In genomic region chr15:68821898-68822380, GRCh38 we compare ENCODE assay signal across 8 cellular contexts. TPM values are rescaled to one million over a fixed set of nuclear protein-coding genes. Genes with fewer than 3 reads are reported as not detected.
DNase-seq lines count a peak whose midpoint lies in the region; ATAC-seq and TF ChIP-seq lines count a peak whose summit lies in the region.

No MANE protein-coding gene starts in this region.

- H3K9me3 ChIP-seq in trophoblast cell (ENCODE audit: insufficient read depth, low read depth, low read length): no peaks in the 10 kb centered on the region

- H2AK5ac ChIP-seq in trophoblast cell (ENCODE audit: low read length): no peak overlapping the region

- no peak for TF ChIP-seq CTCF in epithelial cell of proximal tubule (conservative IDR thresholded peaks at IDR 0.05; ENCODE audit: low read depth, low read length)

- H2BK5ac ChIP-seq in trophoblast cell (ENCODE audit: low read depth, low read length, poor library complexity): no peak overlapping the region

- no peak overlapping the region for H4K8ac ChIP-seq in trophoblast cell (ENCODE audit: low read depth, low read length)

- H3K27ac ChIP-seq in trophoblast cell (ENCODE audit: low read depth, low read length): no peak overlapping the region

- H2BK12ac ChIP-seq in trophoblast cell (ENCODE audit: low read length): no peak overlapping the region

- ATAC-seq in HG02852 (IDR thresholded peaks at IDR 0.05; ENCODE audit: unreplicated experiment) (no peak), HG02623 (IDR thresholded peaks at IDR 0.05; ENCODE audit: unreplicated experiment) (no peak), HG03520 (IDR thresholded peaks at IDR 0.05; ENCODE audit: unreplicated experiment) (no peak)

- peaks cover 0 to 3% of the 10 kb centered on the region in 2 experiments for H3K4me1 ChIP-seq in trophoblast cell (ENCODE audit: control insufficient read depth in 1 of 2, insufficient read depth in 2 of 2, low read length in 2 of 2)

- H3K4me3 ChIP-seq in epithelial cell of proximal tubule (ENCODE audit: low read depth, low read length): peak overlapping the region; percentile 94
- H3K4me3 ChIP-seq in trophoblast cell (ENCODE audit: low read depth, low read length): no peak overlapping the region

- H3K4ac ChIP-seq in trophoblast cell (ENCODE audit: low read depth, low read length): no peak overlapping the region

- no peak overlapping the region for H3K14ac ChIP-seq in trophoblast cell (ENCODE audit: low read length)

- no peak overlapping the region for H4K12ac ChIP-seq in trophoblast cell (ENCODE audit: low read depth, low read length)

- no peaks in the 10 kb centered on the region for H3K27me3 ChIP-seq in trophoblast cell (ENCODE audit: insufficient read depth, low read length)

- H3K4me2 ChIP-seq in trophoblast cell (ENCODE audit: low read length): peak overlapping the region; percentile 89

- no peak overlapping the region for H4K91ac ChIP-seq in trophoblast cell (ENCODE audit: low read depth, low read length)

- no peaks in the 10 kb centered on the region for H3K36me3 ChIP-seq in trophoblast cell (ENCODE audit: control insufficient read depth in 1 of 2, insufficient read depth in 2 of 2, low read length in 2 of 2)

- no peak overlapping the region for H3K9ac ChIP-seq in trophoblast cell (ENCODE audit: low read length)

- H3K79me1 ChIP-seq in trophoblast cell (ENCODE audit: low read length): peaks cover 40% of the 10 kb centered on the region

- DNase-seq in stimulated activated CD4-positive, alpha-beta T cell treated with anti-CD3 and anti-CD28 coated beads, Interleukin-15, amount 100 ng/mL, for 24 hours: peak; percentile 25
- DNase-seq in stimulated activated CD4-positive, alpha-beta T cell treated with anti-CD3 and anti-CD28 coated beads, Interleukin-4, amount 100 ng/mL, for 1 hour: no peak
- DNase-seq in SKM-1 treated with dmso at 0.1 percent for 144 hours (lab: John Stamatoyannopoulos, UW; ENCODE audit: unreplicated experiment): peak; percentile 63
- no peak for DNase-seq in epithelial cell of proximal tubule (ENCODE audit: low read depth)
- peak in 1 of 2 donors; percentile 45 for DNase-seq in trophoblast cell

- WGBS in trophoblast cell (ENCODE audit: extremely low coverage, insufficient coverage, insufficient read length): no CpG with 5 or more reads among the region's 13 CpGs

- no peak overlapping the region for H2AFZ ChIP-seq in trophoblast cell (ENCODE audit: insufficient read depth, low read length, poor library complexity)

- H2BK120ac ChIP-seq in trophoblast cell (ENCODE audit: insufficient read depth, low read length, poor library complexity): no peak overlapping the region

- H3K23ac ChIP-seq in trophoblast cell (ENCODE audit: low read length): no peak overlapping the region

- no peak overlapping the region for H3K18ac ChIP-seq in trophoblast cell (ENCODE audit: low read length)

- peaks cover 32% of the 10 kb centered on the region for H3K79me2 ChIP-seq in trophoblast cell (ENCODE audit: control insufficient read depth, insufficient read depth, low read length, poor library complexity)

RNA-seq across cellular contexts. Expression of gene ANP32A, which starts 1.2 kb away (rescaled TPM):
- total RNA-seq in epithelial cell of proximal tubule: 65.8 and 99.5 TPM in 2 replicates
- 247 and 258 TPM in 2 replicates for polyA plus RNA-seq in trophoblast cell (2013)

Comparison
In these comparisons a context has a peak if more than half of its experiments do, and no peak if none do; other contexts are left out.
1. DNase-seq: peak in stimulated activated CD4-positive, alpha-beta T cell treated with anti-CD3 and anti-CD28 coated beads, Interleukin-15, amount 100 ng/mL, for 24 hours (single experiment) and SKM-1 treated with dmso at 0.1 percent for 144 hours (single experiment); none in stimulated activated CD4-positive, alpha-beta T cell treated with anti-CD3 and anti-CD28 coated beads, Interleukin-4, amount 100 ng/mL, for 1 hour (single experiment) and epithelial cell of proximal tubule (single experiment).